In the genomic region with DNA sequence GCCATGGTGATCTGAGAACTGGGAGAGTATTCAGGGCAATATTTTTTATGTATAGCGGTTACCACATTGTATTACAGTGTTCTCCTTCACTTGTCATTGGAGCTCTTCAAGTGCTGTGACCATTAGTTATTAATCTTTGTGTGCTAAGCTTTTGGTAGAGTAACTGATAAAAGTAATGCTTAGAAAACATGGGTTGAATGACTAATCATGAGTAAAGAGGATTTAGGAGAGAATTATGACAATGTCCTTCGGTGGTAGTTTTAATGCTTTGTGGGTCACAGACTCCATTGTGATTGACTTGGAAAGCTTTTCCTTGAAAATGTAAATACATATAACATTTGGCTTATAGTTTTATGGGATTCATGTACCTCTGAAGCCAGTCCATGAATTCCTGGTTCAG, we compare ENCODE assay signal across 26 cellular contexts. TPM values are rescaled to one million over a fixed set of nuclear protein-coding genes. Genes with fewer than 3 reads are reported as not detected.
DNase-seq lines count a peak whose midpoint lies in the region; ATAC-seq and TF ChIP-seq lines count a peak whose summit lies in the region.
"Had no signal": no experiment of that assay in that cellular context is flagged by ENCODE, and none has a peak within 500 bp of the region (broad histone marks: within the 10 kb centered on the region; RNA-seq: fewer than 3 reads in every experiment).

No MANE protein-coding gene starts in this region.

- no peak overlapping the region for H3K4me3 ChIP-seq in CD4-positive, CD25-positive, alpha-beta regulatory T cell (ENCODE audit: low read depth, low read length)
- no peak overlapping the region for H3K4me3 ChIP-seq in GM23248
- H3K4me3 ChIP-seq in coronary artery = no peak overlapping the region
- H3K4me3 ChIP-seq: mucosa of descending colon had no signal

- H3K4me1 Mint-ChIP-seq in CD4-positive, CD25-positive, alpha-beta regulatory T cell = peaks cover 30 to 88% (median 75%) of the 10 kb centered on the region in 4 donors
- peaks cover 47% of the 10 kb centered on the region for H3K4me1 Mint-ChIP-seq in activated T-helper 17 cell treated with anti-CD3 and anti-CD28 coated beads, Interleukin-2, amount 50 U/mL, for 72 hours

- H3K4me2 ChIP-seq in GM23248 (ENCODE audit: unreplicated experiment) = peak overlapping the region; percentile 13

- no peak overlapping the region for H2AFZ ChIP-seq in GM23248
- H2AFZ ChIP-seq: parathyroid adenoma had no signal

- H3K4me1 ChIP-seq in CD4-positive, CD25-positive, alpha-beta regulatory T cell (ENCODE audit: control insufficient read depth, insufficient read depth, low read length, poor library complexity, severe bottlenecking) = peaks cover 44% of the 10 kb centered on the region
- H3K4me1 ChIP-seq in GM23248 (ENCODE audit: insufficient read depth) = peaks cover 24% of the 10 kb centered on the region
- H3K4me1 ChIP-seq: parathyroid adenoma had no signal

- peak overlapping the region in 2 of 3 donors; percentile 35 to 69 for H3K27ac Mint-ChIP-seq in CD4-positive, CD25-positive, alpha-beta regulatory T cell
- H3K27ac Mint-ChIP-seq in activated T-helper 17 cell treated with anti-CD3 and anti-CD28 coated beads, Interleukin-2, amount 50 U/mL, for 72 hours = no peak overlapping the region
- H3K27ac Mint-ChIP-seq: B cell, type B pancreatic cell had no signal

- H3F3A ChIP-seq in GM23248 (ENCODE audit: insufficient read depth) = peaks cover 14% of the 10 kb centered on the region; the same call in 1 of the 2 replicates

- ATAC-seq in CD4-positive, CD25-positive, alpha-beta regulatory T cell (ENCODE audit: low read depth in 2 of 2) = no peak
- peak; percentile 37 for ATAC-seq in activated T-helper 17 cell treated with anti-CD3 and anti-CD28 coated beads, Interleukin-2, amount 50 U/mL, for 72 hours (replicated peaks)
- ATAC-seq: mucosa of descending colon, right cardiac atrium had no signal

- peaks cover 100% of the 10 kb centered on the region for H3K79me2 ChIP-seq in GM23248 (ENCODE audit: insufficient read depth)
- H3K79me2 ChIP-seq: parathyroid adenoma had no signal

- H3K27ac ChIP-seq in CD4-positive, CD25-positive, alpha-beta regulatory T cell (ENCODE audit: insufficient read depth, low read length, poor library complexity, severe bottlenecking) = no peak overlapping the region
- H3K27ac ChIP-seq in GM23248 (no peak overlapping the region), coronary artery (no peak overlapping the region)
- H3K27ac ChIP-seq: parathyroid adenoma had no signal

- H3K4me3 Mint-ChIP-seq in CD4-positive, CD25-positive, alpha-beta regulatory T cell = peak overlapping the region in 1 of 4 donors; percentile 12
- no peak overlapping the region for H3K4me3 Mint-ChIP-seq in activated T-helper 17 cell treated with anti-CD3 and anti-CD28 coated beads, Interleukin-2, amount 50 U/mL, for 72 hours
- H3K4me3 Mint-ChIP-seq: B cell, neural crest cell, type B pancreatic cell had no signal

- no peaks in the 10 kb centered on the region for H3K9me2 ChIP-seq in GM23248 (ENCODE audit: insufficient read depth)

- no peaks in the 10 kb centered on the region for H3K27me3 Mint-ChIP-seq in CD4-positive, CD25-positive, alpha-beta regulatory T cell
- H3K27me3 Mint-ChIP-seq in activated T-helper 17 cell treated with anti-CD3 and anti-CD28 coated beads, Interleukin-2, amount 50 U/mL, for 72 hours = no peaks in the 10 kb centered on the region
- H3K27me3 Mint-ChIP-seq: B cell, IgD-negative memory B cell, type B pancreatic cell had no signal

- 61 to 68% methylated on average over 2 of the region's 2 CpGs for WGBS in GM23248 (ENCODE audit: low coverage in 1 of 2, low lambda C conversion rate in 2 of 2, missing lambda C conversion rate in 2 of 2), 2 experiments

- peaks cover 11% of the 10 kb centered on the region for H3K36me3 Mint-ChIP-seq in CD4-positive, CD25-positive, alpha-beta regulatory T cell
- peaks cover 37% of the 10 kb centered on the region for H3K36me3 Mint-ChIP-seq in activated T-helper 17 cell treated with anti-CD3 and anti-CD28 coated beads, Interleukin-2, amount 50 U/mL, for 72 hours (ENCODE audit: low read depth)

- H3K27me3 ChIP-seq in CD4-positive, CD25-positive, alpha-beta regulatory T cell (ENCODE audit: control insufficient read depth, insufficient read depth, low read length) = no peaks in the 10 kb centered on the region
- H3K27me3 ChIP-seq in GM23248 (replicated peaks; ENCODE audit: insufficient read depth) = no peaks in the 10 kb centered on the region

- H3K9me3 ChIP-seq in CD4-positive, CD25-positive, alpha-beta regulatory T cell (ENCODE audit: control insufficient read depth in 2 of 2, low read length in 2 of 2) = no peaks in the 10 kb centered on the region
- H3K9me3 ChIP-seq in GM23248 (ENCODE audit: low read depth) = no peaks in the 10 kb centered on the region
- H3K9me3 ChIP-seq: mucosa of descending colon had no signal

- no peak for DNase-seq in CD4-positive, CD25-positive, alpha-beta regulatory T cell
- DNase-seq in GM23248 = peak; percentile 47
- DNase-seq in iris pigment epithelial cell (ENCODE audit: low read depth) = peak; percentile 40
- DNase-seq in DMS53 treated with DMSO at 0.1 percent for 48 hours (lab: John Stamatoyannopoulos, UW; ENCODE audit: unreplicated experiment) = no peak
- no peak for DNase-seq in DMS79 (lab: John Stamatoyannopoulos, UW)
- DNase-seq in coronary artery (ENCODE audit: low spot score) = no peak
- DNase-seq in NCI-H2227 (lab: John Stamatoyannopoulos, UW; ENCODE audit: unreplicated experiment) = no peak
- DNase-seq: activated CD4-positive, alpha-beta T cell treated with anti-CD3 and anti-CD28 coated beads for 4 hours; activated effector memory CD4-positive, alpha-beta T cell treated with anti-CD3 and anti-CD28 coated beads, Interleukin-2, amount 50 U/mL, for 16 hours; activated T-cell treated with anti-CD3 and anti-CD28 coated beads for 4 hours; H7; mucosa of descending colon; NCI-H1105; NCI-H1930; NCI-H226; NCI-H82; right cardiac atrium; stimulated activated CD4-positive, alpha-beta T cell treated with anti-CD3 and anti-CD28 coated beads, Interleukin-4, amount 100 ng/mL, for 1 hour; substantia nigra; T-helper 2 cell had no signal

- no peaks in the 10 kb centered on the region for H3K9me3 Mint-ChIP-seq in CD4-positive, CD25-positive, alpha-beta regulatory T cell
- no peaks in the 10 kb centered on the region for H3K9me3 Mint-ChIP-seq in activated T-helper 17 cell treated with anti-CD3 and anti-CD28 coated beads, Interleukin-2, amount 50 U/mL, for 72 hours
- H3K9me3 Mint-ChIP-seq: IgD-negative memory B cell, neural crest cell had no signal

- peaks cover 4% of the 10 kb centered on the region; the same call in 1 of the 2 replicates for H4K20me1 ChIP-seq in GM23248 (ENCODE audit: insufficient read depth)

- H3K9ac ChIP-seq in GM23248 = no peak overlapping the region
- H3K9ac ChIP-seq: parathyroid adenoma had no signal

- TF ChIP-seq CTCF in coronary artery (IDR thresholded peaks at IDR 0.05) = no peak

- in situ Hi-C loops in GM23248 (cut with MboI) = loop anchor here (25.0 kb wide), 1 partner anchor 114 kb away; no protein-coding TSS in a partner anchor

- peaks cover 3% of the 10 kb centered on the region for H3K36me3 ChIP-seq in CD4-positive, CD25-positive, alpha-beta regulatory T cell (ENCODE audit: control insufficient read depth, insufficient read depth, low read length)
- peaks cover 8% of the 10 kb centered on the region for H3K36me3 ChIP-seq in GM23248 (ENCODE audit: low read depth)

RNA-seq across cellular contexts. Expression of gene TGFBR1, which starts 21.4 kb away (rescaled TPM):
- total RNA-seq in CD4-positive, CD25-positive, alpha-beta regulatory T cell = 24.9 TPM
- 10 to 100 TPM; 18.0 to 27.0 (median 18.9) TPM for polyA plus RNA-seq in CD4-positive, CD25-positive, alpha-beta regulatory T cell
- total RNA-seq in GM23248 (2014; rRNA removed; shearing (Covaris generic)) = 73.9 and 75.1 TPM in 2 replicates
- polyA plus RNA-seq in GM23248 (2016; fragmentation: Nextera tagmentation; extraction: Ambion mirVana) = 41.0 and 46.3 TPM in 2 replicates
- 10 to 100 TPM; 56.0 to 56.3 TPM for total RNA-seq in activated T-helper 17 cell treated with anti-CD3 and anti-CD28 coated beads, Interleukin-2, amount 50 U/mL, for 72 hours

Comparison
In these comparisons a context has a peak if more than half of its experiments do, and no peak if none do; other contexts are left out.
1. DNase-seq: peak in GM23248 (single experiment) and iris pigment epithelial cell (single experiment); none in CD4-positive, CD25-positive, alpha-beta regulatory T cell (0 of 3), DMS53 treated with DMSO at 0.1 percent for 48 hours (single experiment), DMS79 (single experiment), coronary artery (single experiment) and NCI-H2227 (single experiment).